ENCODE assay signal across 23 cellular contexts in genomic region chr1:214005716-214006115, GRCh38. TPM values are rescaled to one million over a fixed set of nuclear protein-coding genes. Genes with fewer than 3 reads are reported as not detected.
"Had no signal": no experiment of that assay in that cellular context is flagged by ENCODE, and none has a peak within 500 bp of the region (broad histone marks: within the 10 kb centered on the region; RNA-seq: fewer than 3 reads in every experiment).

No MANE protein-coding gene starts in this region.

- H3K4me3 Mint-ChIP-seq: activated naive CD4-positive, alpha-beta T cell treated with anti-CD3 and anti-CD28 coated beads for 36 hours; activated naive CD8-positive, alpha-beta T cell treated with anti-CD3 and anti-CD28 coated beads for 36 hours; endodermal cell; mesothelial cell of epicardium; naive B cell had no signal

- H3K27ac ChIP-seq: adrenal gland, ascending aorta, brain microvascular endothelial cell, foreskin keratinocyte, ovary, spleen, thoracic aorta, VCaP had no signal

- H3K27me3 Mint-ChIP-seq: activated naive CD8-positive, alpha-beta T cell treated with anti-CD3 and anti-CD28 coated beads for 36 hours had no signal

- H3K36me3 Mint-ChIP-seq: activated naive CD8-positive, alpha-beta T cell treated with anti-CD3 and anti-CD28 coated beads for 36 hours; mesothelial cell of epicardium; naive B cell had no signal

- H3K9me3 ChIP-seq: adrenal gland, ascending aorta, ovary, spleen, thoracic aorta had no signal

- DNase-seq: activated CD4-positive, alpha-beta T cell treated with anti-CD3 and anti-CD28 coated beads for 48 hours; activated CD4-positive, alpha-beta T cell treated with anti-CD3 and anti-CD28 coated beads, Interleukin-2, amount 50 U/mL, for 48 hours; activated CD8-positive, alpha-beta memory T cell treated with anti-CD3 and anti-CD28 coated beads for 24 hours; activated effector memory CD4-positive, alpha-beta T cell treated with anti-CD3 and anti-CD28 coated beads, Interleukin-2, amount 50 U/mL, for 16 hours; activated naive CD4-positive, alpha-beta T cell treated with anti-CD3 and anti-CD28 coated beads for 36 hours; activated naive CD8-positive, alpha-beta T cell treated with anti-CD3 and anti-CD28 coated beads for 36 hours; adrenal gland; brain microvascular endothelial cell; endodermal cell; foreskin keratinocyte; left cardiac atrium; naive B cell; ovary; right cardiac atrium; spleen; stimulated activated naive CD4-positive, alpha-beta T cell; T-helper 9 cell; trophoblast cell had no signal

- H3K27me3 ChIP-seq: adrenal gland, ascending aorta, brain microvascular endothelial cell, foreskin keratinocyte, ovary had no signal

- H3K4me1 ChIP-seq: ascending aorta, spleen had no signal

- H3K4me1 Mint-ChIP-seq: activated naive CD8-positive, alpha-beta T cell treated with anti-CD3 and anti-CD28 coated beads for 36 hours; naive B cell had no signal

- H3K4me3 ChIP-seq: adrenal gland, ascending aorta, ovary, spleen, thoracic aorta had no signal

- H3K27ac Mint-ChIP-seq: activated naive CD4-positive, alpha-beta T cell treated with anti-CD3 and anti-CD28 coated beads for 36 hours; activated naive CD8-positive, alpha-beta T cell treated with anti-CD3 and anti-CD28 coated beads for 36 hours; endodermal cell; mesothelial cell of epicardium; naive B cell had no signal

- H3K36me3 ChIP-seq: ascending aorta, brain microvascular endothelial cell, ovary, thoracic aorta had no signal

- H3K9me3 Mint-ChIP-seq: activated naive CD4-positive, alpha-beta T cell treated with anti-CD3 and anti-CD28 coated beads for 36 hours; activated naive CD8-positive, alpha-beta T cell treated with anti-CD3 and anti-CD28 coated beads for 36 hours; endodermal cell; mesothelial cell of epicardium had no signal

RNA-seq across cellular contexts. Expression of gene PROX1, which starts 17.9 kb away (rescaled TPM):
- total RNA-seq: activated naive CD8-positive, alpha-beta T cell treated with anti-CD3 and anti-CD28 coated beads for 36 hours; T-helper 1 cell treated with Interleukin-12 subunit alpha and Interleukin-12 subunit beta and Interleukin-4 antibody, amounts not matched to agents 30 ng/mL and 1 ng/mL, for 36 hours had no signal
